ENCODE assay signal across 7 cellular contexts in the genomic region with DNA sequence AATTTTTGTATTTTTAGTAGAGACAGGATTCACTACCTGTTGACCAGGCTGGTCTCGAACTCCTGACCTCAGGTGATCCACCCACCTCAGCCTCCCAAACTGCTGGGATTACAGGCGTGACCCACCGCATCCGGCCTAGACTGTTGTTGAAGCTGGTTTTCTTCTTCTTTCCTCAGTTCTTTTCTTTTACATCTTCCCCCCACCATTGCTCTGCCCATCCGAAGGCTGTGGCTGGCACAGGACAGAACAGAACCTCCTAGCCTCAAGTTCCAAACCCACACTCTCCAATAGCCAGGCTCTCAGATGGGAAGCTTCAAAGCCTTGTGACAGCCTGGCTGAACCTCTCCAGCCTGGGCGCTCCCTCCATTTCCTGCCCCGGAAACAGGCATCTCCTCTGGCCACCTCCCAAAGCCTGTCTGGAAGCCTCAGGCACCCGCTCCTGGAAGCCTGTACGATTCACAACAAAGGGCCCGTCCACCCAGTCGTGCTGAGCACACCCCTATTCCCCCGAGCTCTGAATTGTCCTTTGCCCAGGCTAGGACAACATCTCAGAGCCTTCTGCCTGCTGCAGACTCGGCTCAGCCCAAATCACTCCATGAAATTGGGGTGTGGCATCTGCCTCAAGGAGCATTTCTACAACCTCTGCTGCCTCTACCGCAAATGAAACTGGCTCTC.
DNase-seq lines count a peak whose midpoint lies in the region; ATAC-seq and TF ChIP-seq lines count a peak whose summit lies in the region.
"Not testable (repeated sequence)": the region's sequence is repeated elsewhere in the genome, so short reads cannot be mapped to it uniquely, and the experiment has no call there.

No MANE protein-coding gene starts in this region.

- peak; percentile 11 for DNase-seq in activated T-helper 2 cell treated with anti-CD3 and anti-CD28 coated beads, Interferon-gamma antibody, Interleukin-2, Interleukin-4, amounts not matched to agents 10 μg/mL and 5 μg/mL and 100 μg/mL, durations not matched to agents 14 hours and 24 hours and 36 hours (ENCODE audit: low spot score)
- DNase-seq in head of caudate nucleus (peak in 26 of 42 donors; percentile 9 to 62 (median 32)), right atrium auricular region (ENCODE audit: low spot score) (peak; percentile 58), mucosa of descending colon (peak in 2 of 3 donors; percentile 28 to 60), upper lobe of right lung (peak; percentile 73)
- DNase-seq in progenitor cell of endocrine pancreas (ENCODE audit: low spot score, unreplicated experiment) = not testable (repeated sequence)

- not testable (repeated sequence) for H3K4me3 Mint-ChIP-seq in T-helper 1 cell treated with Interleukin-12 subunit alpha and Interleukin-12 subunit beta and Interleukin-4 antibody, amounts not matched to agents 30 μg/mL and 1 μg/mL, for 36 hours; activated T-helper 2 cell treated with anti-CD3 and anti-CD28 coated beads, Interferon-gamma antibody, Interleukin-2, Interleukin-4, amounts not matched to agents 10 μg/mL and 5 μg/mL and 100 μg/mL, durations not matched to agents 14 hours and 24 hours and 36 hours (ENCODE audit: low read depth); progenitor cell of endocrine pancreas (ENCODE audit: low read depth)

- H3K27ac ChIP-seq in right atrium auricular region, upper lobe of right lung: not testable (repeated sequence)

- not testable (repeated sequence) for H3K36me3 ChIP-seq in right atrium auricular region; mucosa of descending colon (ENCODE audit: low read depth)
- H3K36me3 ChIP-seq in upper lobe of right lung = peaks cover 13% of the 10 kb centered on the region

- not testable (repeated sequence) for H3K9me3 Mint-ChIP-seq in T-helper 1 cell treated with Interleukin-12 subunit alpha and Interleukin-12 subunit beta and Interleukin-4 antibody, amounts not matched to agents 30 μg/mL and 1 μg/mL, for 36 hours; activated T-helper 2 cell treated with anti-CD3 and anti-CD28 coated beads, Interferon-gamma antibody, Interleukin-2, Interleukin-4, amounts not matched to agents 10 μg/mL and 5 μg/mL and 100 μg/mL, durations not matched to agents 14 hours and 24 hours and 36 hours; progenitor cell of endocrine pancreas (ENCODE audit: low read depth)

- TF ChIP-seq CTCF in right atrium auricular region (IDR thresholded peaks at IDR 0.05); mucosa of descending colon (IDR thresholded peaks at IDR 0.05); progenitor cell of endocrine pancreas (IDR thresholded peaks at IDR 0.05; ENCODE audit: unreplicated experiment); upper lobe of right lung (IDR thresholded peaks at IDR 0.05): not testable (repeated sequence)

- not testable (repeated sequence) for H3K27me3 Mint-ChIP-seq in T-helper 1 cell treated with Interleukin-12 subunit alpha and Interleukin-12 subunit beta and Interleukin-4 antibody, amounts not matched to agents 30 μg/mL and 1 μg/mL, for 36 hours (ENCODE audit: low read depth); activated T-helper 2 cell treated with anti-CD3 and anti-CD28 coated beads, Interferon-gamma antibody, Interleukin-2, Interleukin-4, amounts not matched to agents 10 μg/mL and 5 μg/mL and 100 μg/mL, durations not matched to agents 14 hours and 24 hours and 36 hours (ENCODE audit: low read depth); progenitor cell of endocrine pancreas

- not testable (repeated sequence) for H3K4me1 ChIP-seq in right atrium auricular region; mucosa of descending colon (ENCODE audit: low read depth); upper lobe of right lung

- not testable (repeated sequence) for H3K9me3 ChIP-seq in right atrium auricular region, mucosa of descending colon, upper lobe of right lung

- peak overlapping the region; percentile 27 for H3K27ac Mint-ChIP-seq in T-helper 1 cell treated with Interleukin-12 subunit alpha and Interleukin-12 subunit beta and Interleukin-4 antibody, amounts not matched to agents 30 μg/mL and 1 μg/mL, for 36 hours
- H3K27ac Mint-ChIP-seq in activated T-helper 2 cell treated with anti-CD3 and anti-CD28 coated beads, Interferon-gamma antibody, Interleukin-2, Interleukin-4, amounts not matched to agents 10 μg/mL and 5 μg/mL and 100 μg/mL, durations not matched to agents 14 hours and 24 hours and 36 hours = not testable (repeated sequence)
- peak overlapping the region; percentile 33 for H3K27ac Mint-ChIP-seq in progenitor cell of endocrine pancreas

- not testable (repeated sequence) for ATAC-seq in mucosa of descending colon, upper lobe of right lung

- not testable (repeated sequence) for H3K36me3 Mint-ChIP-seq in T-helper 1 cell treated with Interleukin-12 subunit alpha and Interleukin-12 subunit beta and Interleukin-4 antibody, amounts not matched to agents 30 μg/mL and 1 μg/mL, for 36 hours (ENCODE audit: low read depth); activated T-helper 2 cell treated with anti-CD3 and anti-CD28 coated beads, Interferon-gamma antibody, Interleukin-2, Interleukin-4, amounts not matched to agents 10 μg/mL and 5 μg/mL and 100 μg/mL, durations not matched to agents 14 hours and 24 hours and 36 hours (ENCODE audit: low read depth)
- peaks cover 22% of the 10 kb centered on the region for H3K36me3 Mint-ChIP-seq in progenitor cell of endocrine pancreas (ENCODE audit: insufficient read depth)

- H3K27me3 ChIP-seq in right atrium auricular region, upper lobe of right lung: not testable (repeated sequence)

- H3K4me3 ChIP-seq in right atrium auricular region, mucosa of descending colon, upper lobe of right lung: not testable (repeated sequence)

- not testable (repeated sequence) for H3K4me1 Mint-ChIP-seq in T-helper 1 cell treated with Interleukin-12 subunit alpha and Interleukin-12 subunit beta and Interleukin-4 antibody, amounts not matched to agents 30 μg/mL and 1 μg/mL, for 36 hours (ENCODE audit: low read depth); activated T-helper 2 cell treated with anti-CD3 and anti-CD28 coated beads, Interferon-gamma antibody, Interleukin-2, Interleukin-4, amounts not matched to agents 10 μg/mL and 5 μg/mL and 100 μg/mL, durations not matched to agents 14 hours and 24 hours and 36 hours (ENCODE audit: low read depth); progenitor cell of endocrine pancreas (ENCODE audit: low read depth)

- intact Hi-C loops in activated T-helper 2 cell treated with anti-CD3 and anti-CD28 coated beads, Interferon-gamma antibody, Interleukin-2, Interleukin-4, amounts not matched to agents 10 μg/mL and 5 μg/mL and 100 μg/mL, durations not matched to agents 14 hours and 24 hours and 36 hours (cut with micrococcal nuclease); head of caudate nucleus (cut with DNase I); mucosa of descending colon (cut with DNase I, micrococcal nuclease); upper lobe of right lung (cut with DNase I): not testable (repeated sequence)
